In the genomic region with DNA sequence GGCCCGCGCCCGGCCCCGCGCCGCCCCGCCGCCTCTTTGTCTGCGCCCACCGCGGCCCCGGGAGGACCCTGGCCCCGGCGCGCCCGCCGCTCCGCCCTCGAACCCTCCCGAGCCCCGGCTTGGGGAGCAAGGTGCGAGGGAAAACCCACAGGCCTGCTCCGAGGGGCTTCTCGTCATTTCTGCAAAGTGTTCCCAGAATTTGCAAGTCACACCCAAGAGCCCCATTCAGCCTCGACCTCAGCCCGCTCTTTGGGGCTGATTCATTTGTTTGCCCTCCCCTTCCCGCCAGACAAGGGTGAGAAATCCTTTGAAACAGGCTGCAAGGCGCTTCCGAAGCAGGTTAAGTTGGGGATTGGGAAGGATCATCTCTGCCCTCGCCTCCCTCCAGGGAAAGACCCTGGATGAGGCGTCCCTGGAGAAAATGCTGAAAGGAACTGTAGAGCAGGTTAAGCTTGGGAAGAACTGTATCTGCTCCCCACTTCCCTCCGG, we compare ENCODE assay signal across 8 cellular contexts. TPM values are rescaled to one million over a fixed set of nuclear protein-coding genes. Genes with fewer than 3 reads are reported as not detected.
DNase-seq lines count a peak whose midpoint lies in the region; ATAC-seq and TF ChIP-seq lines count a peak whose summit lies in the region.

No MANE protein-coding gene starts in this region.

- WGBS in hepatocyte (ENCODE audit: low lambda C conversion rate, missing lambda C conversion rate): 1% methylated on average over 12 of the region's 32 CpGs

- H3K9me3 ChIP-seq in PC-3 (ENCODE audit: low read length) (no peaks in the 10 kb centered on the region), hepatocyte (ENCODE audit: low read depth) (no peaks in the 10 kb centered on the region)

- peak overlapping the region; percentile 88 for H3K27ac Mint-ChIP-seq in activated naive CD8-positive, alpha-beta T cell

- no peaks in the 10 kb centered on the region for H3K36me3 ChIP-seq in PC-3 (ENCODE audit: low read depth, low read length)
- no peaks in the 10 kb centered on the region for H3K36me3 ChIP-seq in hepatocyte (replicated peaks; ENCODE audit: insufficient read depth, low read depth)

- peaks cover 28% of the 10 kb centered on the region for H3K4me1 Mint-ChIP-seq in activated naive CD8-positive, alpha-beta T cell (ENCODE audit: low read depth)

- H3K4me1 ChIP-seq in PC-3 (ENCODE audit: insufficient read depth, low read length) (peaks cover 40% of the 10 kb centered on the region), hepatocyte (ENCODE audit: insufficient read depth) (peaks cover 25% of the 10 kb centered on the region)

- CTCF ChIA-PET in HEK293T (lab: Yijun Ruan, JAX): interaction anchor here (1.3 kb wide), 1 partner anchor 24 kb away, joined by 4 read pairs; no protein-coding TSS in a partner anchor
- CTCF ChIA-PET in PC-3 (lab: Charles Lee): interaction anchor here (0.5 to 1.8 kb wide), 3 partner anchors 23 to 104 kb away, joined by 3 to 8 read pairs (median 4); no protein-coding TSS in a partner anchor

- POLR2A ChIA-PET in HEK293T (lab: Yijun Ruan, JAX) (interaction anchor here (1.1 to 5.0 kb wide), 4 partner anchors 16 to 48 kb away, joined by 4 to 60 read pairs (median 8); no protein-coding TSS in a partner anchor), PC-3 (lab: Charles Lee; ENCODE audit: unreplicated experiment) (no interaction called here)

- peak overlapping the region; percentile 86 for H3K27ac ChIP-seq in PC-3 (ENCODE audit: low read length)
- peak overlapping the region; percentile 96 for H3K27ac ChIP-seq in hepatocyte

- TF ChIP-seq CTCF in PC-3 (conservative IDR thresholded peaks at IDR 0.05; ENCODE audit: low read depth, low read length) (no peak), hepatocyte (IDR thresholded peaks at IDR 0.05; ENCODE audit: poor library complexity) (no peak)

- H3K27me3 Mint-ChIP-seq in activated naive CD8-positive, alpha-beta T cell: no peaks in the 10 kb centered on the region

- H3K9me3 Mint-ChIP-seq in activated naive CD8-positive, alpha-beta T cell (ENCODE audit: low read depth): no peaks in the 10 kb centered on the region

- peak; percentile 17 for ATAC-seq in PC-3

- H3K4me2 ChIP-seq in PC-3 (ENCODE audit: low read length) (peak overlapping the region; percentile 78), hepatocyte (peak overlapping the region; percentile 96)

- peak overlapping the region; percentile 89 for H3K4me3 Mint-ChIP-seq in activated naive CD8-positive, alpha-beta T cell

- H3F3A ChIP-seq in PC-3 (ENCODE audit: low read length, unreplicated experiment): no peaks in the 10 kb centered on the region

- H3K9me2 ChIP-seq in PC-3 (replicated peaks; ENCODE audit: low read length): no peaks in the 10 kb centered on the region
- H3K9me2 ChIP-seq in hepatocyte (replicated peaks; ENCODE audit: insufficient read depth): no peaks in the 10 kb centered on the region

- H3K27me3 ChIP-seq in PC-3 (ENCODE audit: low read length) (no peaks in the 10 kb centered on the region), hepatocyte (no peaks in the 10 kb centered on the region)

- peaks cover 2% of the 10 kb centered on the region for H3K36me3 Mint-ChIP-seq in activated naive CD8-positive, alpha-beta T cell

- peak in 9 of 14 donors; percentile 23 to 69 (median 41) for DNase-seq in C1 segment of cervical spinal cord (lab: John Stamatoyannopoulos, UW)
- DNase-seq in HEK293T (ENCODE audit: extremely low spot score): no peak
- DNase-seq in PC-3: peak; percentile 77
- no peak for DNase-seq in hepatocyte (ENCODE audit: low spot score)
- DNase-seq in skeletal muscle cell (ENCODE audit: low read depth): no peak
- DNase-seq in NCI-H128 (lab: John Stamatoyannopoulos, UW; ENCODE audit: unreplicated experiment): no peak
- DNase-seq in NCI-H2029 treated with DMSO at 0.1 percent for 48 hours (lab: John Stamatoyannopoulos, UW): no peak

- BruUV-seq in PC-3 (replicated peaks; lab: Mats Ljungman, UMichigan): no TSS peak

- H3K9ac ChIP-seq in PC-3 (ENCODE audit: low read length): peak overlapping the region; percentile 88

- H3K79me2 ChIP-seq in PC-3 (ENCODE audit: low read length) (peaks cover 55% of the 10 kb centered on the region), hepatocyte (peaks cover 40% of the 10 kb centered on the region)

- peak overlapping the region; percentile 66 for H3K4me3 ChIP-seq in PC-3 (ENCODE audit: low read length)
- H3K4me3 ChIP-seq in hepatocyte: peak overlapping the region; percentile 75
- H3K4me3 ChIP-seq in skeletal muscle cell (ENCODE audit: low read depth, low read length): peak overlapping the region; percentile 48

- H2AFZ ChIP-seq in PC-3 (ENCODE audit: low read length): peak overlapping the region; percentile 82
- H2AFZ ChIP-seq in hepatocyte: peak overlapping the region; percentile 97

- intact Hi-C loops in PC-3 (cut with micrococcal nuclease): no loop called here

- H4K20me1 ChIP-seq in PC-3 (ENCODE audit: low read length) (no peaks in the 10 kb centered on the region), hepatocyte (ENCODE audit: insufficient read depth, poor library complexity, severe bottlenecking) (no peaks in the 10 kb centered on the region)

TF ChIP-seq in HEK293T, 16 proteins besides CTCF, POLR2A, EP300 and RAD21:
- TF ChIP-seq ZNF384 (IDR thresholded peaks at IDR 0.05) (no peak), L3MBTL2 (conservative IDR thresholded peaks at IDR 0.05) (peak; percentile 65)
- TF ChIP-seq, protein P1, sequence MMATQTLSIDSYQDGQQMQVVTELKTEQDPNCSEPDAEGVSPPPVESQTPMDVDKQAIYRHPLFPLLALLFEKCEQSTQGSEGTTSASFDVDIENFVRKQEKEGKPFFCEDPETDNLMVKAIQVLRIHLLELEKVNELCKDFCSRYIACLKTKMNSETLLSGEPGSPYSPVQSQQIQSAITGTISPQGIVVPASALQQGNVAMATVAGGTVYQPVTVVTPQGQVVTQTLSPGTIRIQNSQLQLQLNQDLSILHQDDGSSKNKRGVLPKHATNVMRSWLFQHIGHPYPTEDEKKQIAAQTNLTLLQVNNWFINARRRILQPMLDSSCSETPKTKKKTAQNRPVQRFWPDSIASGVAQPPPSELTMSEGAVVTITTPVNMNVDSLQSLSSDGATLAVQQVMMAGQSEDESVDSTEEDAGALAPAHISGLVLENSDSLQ (IDR thresholded peaks at IDR 0.05): no peak
TF ChIP-seq in HEK293T: peak in this region for 1.

RNA-seq across cellular contexts. Expression of a gene that starts 0.3 kb away (rescaled TPM):
- 46.4 and 57.9 TPM in 2 replicates for total RNA-seq in PC-3 (2014; rRNA removed)
- 45.2 and 51.5 TPM in 2 replicates for total RNA-seq in hepatocyte
- polyA plus RNA-seq in hepatocyte: 36.9 and 38.0 TPM in 2 replicates

Comparison
In these comparisons a context has a peak if more than half of its experiments do, and no peak if none do; other contexts are left out.
1. DNase-seq: peak in C1 segment of cervical spinal cord (9 of 14) and PC-3 (single experiment); none in HEK293T (single experiment), hepatocyte (single experiment), skeletal muscle cell (single experiment), NCI-H128 (single experiment) and NCI-H2029 treated with DMSO at 0.1 percent for 48 hours (single experiment).
2. Peak in every context shown above with its lines, with median percentiles within 50 percentile points of each other: H3K4me3 ChIP-seq.